ENCODE assay signal across 8 cellular contexts in genomic region chr10:16891375-16892313, GRCh38.
DNase-seq lines count a peak whose midpoint lies in the region; ATAC-seq, FAIRE-seq and TF ChIP-seq lines count a peak whose summit lies in the region.

No MANE protein-coding gene starts in this region.

- intact Hi-C loops in activated T-helper 1 cell treated with anti-CD3 and anti-CD28 coated beads, Interleukin-12 subunit alpha, Interleukin-12 subunit beta, Interleukin-2, Interleukin-4 antibody, amounts not matched to agents 30 ng/mL and 10 ng/mL and 1 ng/mL, durations not matched to agents 14 hours and 24 hours and 36 hours (cut with micrococcal nuclease): loop anchor here (1.0 to 5.0 kb wide), 4 partner anchors 134 to 366 kb away; no protein-coding TSS in a partner anchor

- no peaks in the 10 kb centered on the region for H3K27me3 ChIP-seq in right atrium auricular region

- peak; percentile 96 for FAIRE-seq in RCC 7860 (lab: Jason Lieb, UNC)

- H3K4me3 Mint-ChIP-seq in activated T-helper 1 cell treated with anti-CD3 and anti-CD28 coated beads, Interleukin-12 subunit alpha, Interleukin-12 subunit beta, Interleukin-2, Interleukin-4 antibody, amounts not matched to agents 30 ng/mL and 10 ng/mL and 1 ng/mL, durations not matched to agents 14 hours and 24 hours and 36 hours: no peak overlapping the region
- H3K4me3 Mint-ChIP-seq in activated naive CD4-positive, alpha-beta T cell treated with anti-CD3 and anti-CD28 coated beads, Interleukin-2, amount 50 U/mL, for 24 hours: peak overlapping the region; percentile 72

- no peak overlapping the region for H3K27ac Mint-ChIP-seq in activated T-helper 1 cell treated with anti-CD3 and anti-CD28 coated beads, Interleukin-12 subunit alpha, Interleukin-12 subunit beta, Interleukin-2, Interleukin-4 antibody, amounts not matched to agents 30 ng/mL and 10 ng/mL and 1 ng/mL, durations not matched to agents 14 hours and 24 hours and 36 hours
- peak overlapping the region; percentile 92 for H3K27ac Mint-ChIP-seq in activated naive CD4-positive, alpha-beta T cell treated with anti-CD3 and anti-CD28 coated beads, Interleukin-2, amount 50 U/mL, for 24 hours

- ATAC-seq in HG03457 (IDR thresholded peaks at IDR 0.05; ENCODE audit: unreplicated experiment) (no peak), HG03520 (IDR thresholded peaks at IDR 0.05; ENCODE audit: unreplicated experiment) (no peak)

- no peaks in the 10 kb centered on the region for H3K9me3 ChIP-seq in right atrium auricular region

- no peaks in the 10 kb centered on the region for H3K36me3 Mint-ChIP-seq in activated T-helper 1 cell treated with anti-CD3 and anti-CD28 coated beads, Interleukin-12 subunit alpha, Interleukin-12 subunit beta, Interleukin-2, Interleukin-4 antibody, amounts not matched to agents 30 ng/mL and 10 ng/mL and 1 ng/mL, durations not matched to agents 14 hours and 24 hours and 36 hours (ENCODE audit: low read depth)
- H3K36me3 Mint-ChIP-seq in activated naive CD4-positive, alpha-beta T cell treated with anti-CD3 and anti-CD28 coated beads, Interleukin-2, amount 50 U/mL, for 24 hours: peaks cover 18% of the 10 kb centered on the region

- H3K4me3 ChIP-seq in right atrium auricular region: no peak overlapping the region
- no peak overlapping the region for H3K4me3 ChIP-seq in skeletal muscle cell (ENCODE audit: low read depth, low read length)

- H3K27ac ChIP-seq in right atrium auricular region: peak overlapping the region in 1 of 2 donors; percentile 44

- TF ChIP-seq CTCF in right atrium auricular region (IDR thresholded peaks at IDR 0.05): peak in 1 of 2 donors; percentile 70

- peak; percentile 5 for DNase-seq in activated T-helper 1 cell treated with Interleukin-2 at 50 U/mL for 16 hours (ENCODE audit: low read depth)
- DNase-seq in activated T-helper 1 cell treated with anti-CD3 and anti-CD28 coated beads, Interleukin-12 subunit alpha, Interleukin-12 subunit beta, Interleukin-2, Interleukin-4 antibody, amounts not matched to agents 30 ng/mL and 10 ng/mL and 1 ng/mL, durations not matched to agents 14 hours and 24 hours and 36 hours (ENCODE audit: low spot score): no peak
- DNase-seq in RCC 7860 (ENCODE audit: low spot score): peak; percentile 94
- peak; percentile 77 for DNase-seq in right atrium auricular region (ENCODE audit: low spot score)
- peak; percentile 85 for DNase-seq in skeletal muscle cell (ENCODE audit: low read depth)

- no peaks in the 10 kb centered on the region for H3K9me3 Mint-ChIP-seq in activated T-helper 1 cell treated with anti-CD3 and anti-CD28 coated beads, Interleukin-12 subunit alpha, Interleukin-12 subunit beta, Interleukin-2, Interleukin-4 antibody, amounts not matched to agents 30 ng/mL and 10 ng/mL and 1 ng/mL, durations not matched to agents 14 hours and 24 hours and 36 hours
- peaks cover 4% of the 10 kb centered on the region for H3K9me3 Mint-ChIP-seq in activated naive CD4-positive, alpha-beta T cell treated with anti-CD3 and anti-CD28 coated beads, Interleukin-2, amount 50 U/mL, for 24 hours

- H3K36me3 ChIP-seq in right atrium auricular region: no peaks in the 10 kb centered on the region

- peaks cover 9% of the 10 kb centered on the region for H3K27me3 Mint-ChIP-seq in activated T-helper 1 cell treated with anti-CD3 and anti-CD28 coated beads, Interleukin-12 subunit alpha, Interleukin-12 subunit beta, Interleukin-2, Interleukin-4 antibody, amounts not matched to agents 30 ng/mL and 10 ng/mL and 1 ng/mL, durations not matched to agents 14 hours and 24 hours and 36 hours (ENCODE audit: insufficient read depth)
- no peaks in the 10 kb centered on the region for H3K27me3 Mint-ChIP-seq in activated naive CD4-positive, alpha-beta T cell treated with anti-CD3 and anti-CD28 coated beads, Interleukin-2, amount 50 U/mL, for 24 hours

- H3K4me1 ChIP-seq in right atrium auricular region: peaks cover 0 to 5% of the 10 kb centered on the region in 2 donors

- peaks cover 10% of the 10 kb centered on the region for H3K4me1 Mint-ChIP-seq in activated T-helper 1 cell treated with anti-CD3 and anti-CD28 coated beads, Interleukin-12 subunit alpha, Interleukin-12 subunit beta, Interleukin-2, Interleukin-4 antibody, amounts not matched to agents 30 ng/mL and 10 ng/mL and 1 ng/mL, durations not matched to agents 14 hours and 24 hours and 36 hours (ENCODE audit: low read depth)
- H3K4me1 Mint-ChIP-seq in activated naive CD4-positive, alpha-beta T cell treated with anti-CD3 and anti-CD28 coated beads, Interleukin-2, amount 50 U/mL, for 24 hours: peaks cover 29% of the 10 kb centered on the region
